12 cellular contexts compared by ENCODE assay signal in genomic region chr14:53715390-53715730, GRCh38.
A peak's percentile ranks its signal among the peaks of the same experiment; 100 is the strongest.
DNase-seq lines count a peak whose midpoint lies in the region; ATAC-seq and TF ChIP-seq lines count a peak whose summit lies in the region.
"Had no signal": no experiment of that assay in that cellular context is flagged by ENCODE, and none has a peak within 500 bp of the region (broad histone marks: within the 10 kb centered on the region; RNA-seq: fewer than 3 reads in every experiment).

No MANE protein-coding gene starts in this region.

- H3K27ac ChIP-seq in HEK293 (ENCODE audit: extremely low read depth, low read depth, low read length): no peak overlapping the region
- H3K27ac ChIP-seq in stomach: peak overlapping the region in 3 of 5 donors; percentile 25 to 29 (median 26)

- H3K36me3 ChIP-seq in HEK293 (ENCODE audit: control insufficient read depth in 2 of 2, insufficient read depth in 1 of 2, low read length in 2 of 2) (no peaks in the 10 kb centered on the region), kidney epithelial cell (ENCODE audit: control insufficient read depth, insufficient read depth, low read length) (no peaks in the 10 kb centered on the region), stomach (no peaks in the 10 kb centered on the region)

- TF ChIP-seq POLR2A in stomach (IDR thresholded peaks at IDR 0.05): no peak

- no peaks in the 10 kb centered on the region for H3K9me3 ChIP-seq in HEK293 (ENCODE audit: control insufficient read depth, insufficient read depth, low read depth, low read length)
- no peaks in the 10 kb centered on the region for H3K9me3 ChIP-seq in stomach

- CTCF ChIA-PET in HEK293 (lab: Yijun Ruan, JAX): interaction anchor here (0.6 kb wide), 2 partner anchors 20 to 632 kb away, joined by 3 to 4 read pairs; no protein-coding TSS in a partner anchor

- H3K4me1 ChIP-seq in HEK293 (ENCODE audit: control insufficient read depth, insufficient read depth, low read length): peaks cover 12% of the 10 kb centered on the region
- H3K4me1 ChIP-seq in stomach: peaks cover 0 to 18% (median 12%) of the 10 kb centered on the region in 4 donors

- peak; percentile 30 for DNase-seq in choroid plexus epithelial cell (ENCODE audit: low read depth)
- peak; percentile 65 for DNase-seq in kidney epithelial cell (ENCODE audit: low read depth)
- DNase-seq in stomach: no peak
- DNase-seq in NCI-H510A treated with DMSO at 0.1 percent for 48 hours (lab: John Stamatoyannopoulos, UW): no peak
- DNase-seq in COLO829 (ENCODE audit: low spot score): no peak
- DNase-seq: activated CD4-positive, CD25-positive, alpha-beta regulatory T cell treated with anti-CD3 and anti-CD28 coated beads, Interleukin-2, amount 50 U/mL, for 72 hours; central memory CD4-positive, alpha-beta T cell; H7; OCI-M1 had no signal

- no peak for TF ChIP-seq EP300 in stomach (IDR thresholded peaks at IDR 0.05)

- POLR2A ChIA-PET in HEK293 (lab: Yijun Ruan, JAX): interaction anchor here (0.9 kb wide), 1 partner anchor 238 kb away, joined by 4 read pairs; no protein-coding TSS in a partner anchor

- 5 to 24% (median 21%) methylated on average over 1 of the region's 1 CpG for WGBS in stomach, 5 donors

- ATAC-seq in HG03432 (IDR thresholded peaks at IDR 0.05; ENCODE audit: unreplicated experiment) (no peak), GM19463 (IDR thresholded peaks at IDR 0.05; ENCODE audit: unreplicated experiment) (no peak)

- H3K4me3 ChIP-seq in HEK293 (ENCODE audit: low read depth, low read length): no peak overlapping the region
- no peak overlapping the region for H3K4me3 ChIP-seq in choroid plexus epithelial cell (ENCODE audit: low read depth, low read length)
- H3K4me3 ChIP-seq in kidney epithelial cell (ENCODE audit: low read depth, low read length): no peak overlapping the region
- H3K4me3 ChIP-seq in stomach: no peak overlapping the region

- H3K27me3 ChIP-seq in kidney epithelial cell (ENCODE audit: control insufficient read depth, insufficient read depth, low read length): no peaks in the 10 kb centered on the region
- no peaks in the 10 kb centered on the region for H3K27me3 ChIP-seq in stomach

- intact Hi-C loops in stomach (cut with DNase I; ENCODE audit: low total_unique reads): no loop called here

- TF ChIP-seq CTCF in HEK293 (tag by site-specific recombination; IDR thresholded peaks at IDR 0.05) (no peak), choroid plexus epithelial cell (conservative IDR thresholded peaks at IDR 0.05; ENCODE audit: low read depth, low read length) (no peak), kidney epithelial cell (IDR thresholded peaks at IDR 0.05; ENCODE audit: insufficient read depth, low read length, poor library complexity, severe bottlenecking) (no peak), stomach (IDR thresholded peaks at IDR 0.05) (no peak)

TF ChIP-seq in HEK293, 187 proteins besides CTCF, POLR2A, EP300 and RAD21:
- TF ChIP-seq ZBTB6 (tag by site-specific recombination; IDR thresholded peaks at IDR 0.05) (peak; percentile 45; the same call in 1 of the 2 replicates), ZNF639 (tag by site-specific recombination; IDR thresholded peaks at IDR 0.05) (no peak), ZSCAN23 (tag by site-specific recombination; IDR thresholded peaks at IDR 0.05) (no peak), ZNF10 (tag by site-specific recombination; IDR thresholded peaks at IDR 0.05) (no peak), ZNF311 (tag by site-specific recombination; IDR thresholded peaks at IDR 0.05; ENCODE audit: borderline replicate concordance) (no peak), ZNF692 (tag by site-specific recombination; IDR thresholded peaks at IDR 0.05) (no peak)
- TF ChIP-seq, protein P1, sequence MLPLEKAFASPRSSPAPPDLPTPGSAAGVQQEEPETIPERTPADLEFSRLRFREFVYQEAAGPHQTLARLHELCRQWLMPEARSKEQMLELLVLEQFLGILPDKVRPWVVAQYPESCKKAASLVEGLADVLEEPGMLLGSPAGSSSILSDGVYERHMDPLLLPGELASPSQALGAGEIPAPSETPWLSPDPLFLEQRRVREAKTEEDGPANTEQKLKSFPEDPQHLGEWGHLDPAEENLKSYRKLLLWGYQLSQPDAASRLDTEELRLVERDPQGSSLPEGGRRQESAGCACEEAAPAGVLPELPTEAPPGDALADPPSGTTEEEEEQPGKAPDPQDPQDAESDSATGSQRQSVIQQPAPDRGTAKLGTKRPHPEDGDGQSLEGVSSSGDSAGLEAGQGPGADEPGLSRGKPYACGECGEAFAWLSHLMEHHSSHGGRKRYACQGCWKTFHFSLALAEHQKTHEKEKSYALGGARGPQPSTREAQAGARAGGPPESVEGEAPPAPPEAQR (tag by site-specific recombination; IDR thresholded peaks at IDR 0.05): no peak

Comparison
In these comparisons a context has a peak if more than half of its experiments do, and no peak if none do; other contexts are left out.
1. DNase-seq: peak in choroid plexus epithelial cell (single experiment) and kidney epithelial cell (single experiment); none in stomach (single experiment), NCI-H510A treated with DMSO at 0.1 percent for 48 hours (single experiment) and COLO829 (single experiment).